In the genomic region with DNA sequence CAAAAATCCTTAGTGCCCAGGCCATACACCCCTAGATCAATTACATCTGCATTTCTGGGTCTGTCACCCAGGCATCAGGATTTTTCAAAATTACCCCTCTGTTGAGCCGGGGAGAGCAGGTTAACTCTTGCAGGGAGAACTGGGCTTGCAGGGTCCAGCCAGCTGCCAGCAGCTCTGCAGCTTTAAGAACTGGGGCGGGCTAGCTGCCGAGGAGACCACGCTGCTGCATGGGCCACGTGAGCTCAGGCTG, we compare ENCODE assay signal across 8 cellular contexts. TPM values are rescaled to one million over a fixed set of nuclear protein-coding genes. Genes with fewer than 3 reads are reported as not detected.
DNase-seq lines count a peak whose midpoint lies in the region; ATAC-seq and TF ChIP-seq lines count a peak whose summit lies in the region.

Gene DGLUCY, plus strand, starts transcription at position 245 of the 250 bp plus-strand sequence. CDS start 46,222 bp downstream, outside the sequence.

- ATAC-seq in GM18861 (IDR thresholded peaks at IDR 0.05; ENCODE audit: unreplicated experiment) (peak; percentile 62), HG03108 (IDR thresholded peaks at IDR 0.05; ENCODE audit: unreplicated experiment) (peak; percentile 57)
- ATAC-seq in stimulated activated naive B cell treated with anti-CD40 and anti-IgM and Interleukin-4, amounts not matched to agents 10 μg/mL and 1 μg/mL and 100 μg/mL, for 72 hours (replicated peaks): peak; percentile 84 to 87

- peaks cover 75% of the 10 kb centered on the region for H3K4me1 Mint-ChIP-seq in dendritic cell treated with granulocyte-macrophage colony-stimulating factor and Interleukin-4, amounts not matched to agents 40 ng/mL and 50 ng/mL, for 4 days (ENCODE audit: low read depth)
- peaks cover 24 to 53% of the 10 kb centered on the region in 2 donors for H3K4me1 Mint-ChIP-seq in stimulated activated naive B cell treated with anti-CD40 and anti-IgM and Interleukin-4, amounts not matched to agents 10 μg/mL and 1 μg/mL and 100 μg/mL, for 72 hours

- no peaks in the 10 kb centered on the region for H3K9me3 Mint-ChIP-seq in dendritic cell treated with granulocyte-macrophage colony-stimulating factor and Interleukin-4, amounts not matched to agents 40 ng/mL and 50 ng/mL, for 4 days
- no peaks in the 10 kb centered on the region for H3K9me3 Mint-ChIP-seq in stimulated activated naive B cell treated with anti-CD40 and anti-IgM and Interleukin-4, amounts not matched to agents 10 μg/mL and 1 μg/mL and 100 μg/mL, for 72 hours

- peak within 1 kb of the TSS; percentile 48 for H3K4me3 ChIP-seq in lower leg skin (ENCODE audit: low read depth, poor library complexity, severe bottlenecking)

- TF ChIP-seq POLR2A in lower leg skin (IDR thresholded peaks at IDR 0.05): no peak

- peak within 1 kb of the TSS; percentile 93 for H3K27ac Mint-ChIP-seq in dendritic cell treated with granulocyte-macrophage colony-stimulating factor and Interleukin-4, amounts not matched to agents 40 ng/mL and 50 ng/mL, for 4 days
- H3K27ac Mint-ChIP-seq in stimulated activated naive B cell treated with anti-CD40 and anti-IgM and Interleukin-4, amounts not matched to agents 10 μg/mL and 1 μg/mL and 100 μg/mL, for 72 hours: peak within 1 kb of the TSS; percentile 95

- WGBS in lower leg skin, 2 donors: 0 to 2% methylated on average over 4 to 5 of the region's 5 CpGs

- intact Hi-C loops in dendritic cell treated with granulocyte-macrophage colony-stimulating factor and Interleukin-4, amounts not matched to agents 40 ng/mL and 50 ng/mL, for 4 days (cut with micrococcal nuclease): loop anchor here (1.0 to 2.0 kb wide), 2 partner anchors 53 to 91 kb away; partner anchors contain the start of gene RPS6KA5
- intact Hi-C loops in lower leg skin (cut with DNase I; ENCODE audit: low total_unique reads): no loop called here

- no peak for TF ChIP-seq CTCF in lower leg skin (IDR thresholded peaks at IDR 0.05)

- peak within 1 kb of the TSS; percentile 83 for H3K4me3 Mint-ChIP-seq in dendritic cell treated with granulocyte-macrophage colony-stimulating factor and Interleukin-4, amounts not matched to agents 40 ng/mL and 50 ng/mL, for 4 days
- peak within 1 kb of the TSS; percentile 96 to 98 for H3K4me3 Mint-ChIP-seq in stimulated activated naive B cell treated with anti-CD40 and anti-IgM and Interleukin-4, amounts not matched to agents 10 μg/mL and 1 μg/mL and 100 μg/mL, for 72 hours

- no peaks in the 10 kb centered on the region for H3K27me3 Mint-ChIP-seq in dendritic cell treated with granulocyte-macrophage colony-stimulating factor and Interleukin-4, amounts not matched to agents 40 ng/mL and 50 ng/mL, for 4 days
- H3K27me3 Mint-ChIP-seq in stimulated activated naive B cell treated with anti-CD40 and anti-IgM and Interleukin-4, amounts not matched to agents 10 μg/mL and 1 μg/mL and 100 μg/mL, for 72 hours: no peaks in the 10 kb centered on the region

- H3K36me3 Mint-ChIP-seq in dendritic cell treated with granulocyte-macrophage colony-stimulating factor and Interleukin-4, amounts not matched to agents 40 ng/mL and 50 ng/mL, for 4 days (ENCODE audit: low read depth): peaks cover 41% of the 10 kb centered on the region
- peaks cover 19 to 30% of the 10 kb centered on the region in 2 donors for H3K36me3 Mint-ChIP-seq in stimulated activated naive B cell treated with anti-CD40 and anti-IgM and Interleukin-4, amounts not matched to agents 10 μg/mL and 1 μg/mL and 100 μg/mL, for 72 hours

- DNase-seq in AG08396 (ENCODE audit: low spot score) (peak; percentile 89), RPMI7951 (ENCODE audit: low read depth) (no peak), lower leg skin (ENCODE audit: low spot score in 2 of 2) (no peak), NCI-H2227 (lab: John Stamatoyannopoulos, UW; ENCODE audit: unreplicated experiment) (no peak)
- DNase-seq in stimulated activated naive B cell treated with anti-CD40 and anti-IgM and Interleukin-4, amounts not matched to agents 10 μg/mL and 1 μg/mL and 100 μg/mL, for 72 hours: no peak

RNA-seq across cellular contexts. Expression of gene DGLUCY, which starts in this region (rescaled TPM):
- total RNA-seq in RPMI7951 (2014; rRNA removed; shearing (Covaris generic)): 13.6 and 15.6 TPM in 2 replicates
- total RNA-seq in lower leg skin: 10 to 100 TPM; 27.8 to 65.0 (median 61.3) TPM
